ENCODE assay signal across 9 cellular contexts in genomic region chr9:110316255-110316921, GRCh38.
DNase-seq lines count a peak whose midpoint lies in the region; ATAC-seq and TF ChIP-seq lines count a peak whose summit lies in the region.
"Had no signal": no experiment of that assay in that cellular context is flagged by ENCODE, and none has a peak within 500 bp of the region (broad histone marks: within the 10 kb centered on the region; RNA-seq: fewer than 3 reads in every experiment).

No MANE protein-coding gene starts in this region.

- DNase-seq in fibroblast of pulmonary artery (ENCODE audit: low read depth) (no peak), KBM-7 (no peak), NCI-H2227 treated with DMSO at 0.1 percent for 48 hours (lab: John Stamatoyannopoulos, UW) (no peak), DMS114 treated with DMSO at 0.1 percent for 48 hours (lab: John Stamatoyannopoulos, UW; ENCODE audit: unreplicated experiment) (no peak), NCI-H1092 treated with DMSO at 0.1 percent for 48 hours (lab: John Stamatoyannopoulos, UW) (no peak)

- H3K9ac ChIP-seq in HUES6 (ENCODE audit: low read length): no peak overlapping the region

- TF ChIP-seq CTCF in fibroblast of pulmonary artery (IDR thresholded peaks at IDR 0.05; ENCODE audit: low read length, missing control alignments): no peak

- peaks cover 12% of the 10 kb centered on the region for H3K4me1 ChIP-seq in HUES6 (ENCODE audit: control insufficient read depth, insufficient read depth, low read length)

- H3K4me3 ChIP-seq in HUES6 (ENCODE audit: low read depth, low read length) (peak overlapping the region; percentile 31; the same call in 1 of the 2 replicates), fibroblast of pulmonary artery (replicated peaks; ENCODE audit: low read depth, low read length) (peak overlapping the region; percentile 5)

- H3K27me3 ChIP-seq in HUES6 (ENCODE audit: control insufficient read depth, insufficient read depth, low read length): no peaks in the 10 kb centered on the region

- H3K9me3 ChIP-seq in HUES6 (ENCODE audit: control insufficient read depth, insufficient read depth, low read depth, low read length): 0 out of 2 replicates have a peak, but pooled peaks cover 3% of the 10 kb centered on the region

- ATAC-seq in GM18499 (IDR thresholded peaks at IDR 0.05; ENCODE audit: insufficient read depth, unreplicated experiment) (peak; percentile 93), GM21528 (IDR thresholded peaks at IDR 0.05; ENCODE audit: low FRiP score, unreplicated experiment) (peak; percentile 97)
- ATAC-seq: HCT116 had no signal

- H3K36me3 ChIP-seq in HUES6 (ENCODE audit: control insufficient read depth, insufficient read depth, low read length): no peaks in the 10 kb centered on the region

- in situ Hi-C loops in KBM-7 (cut with MboI; ENCODE audit: low pct_unique_long_range_greater_than_20kb, low sequenced_read_pairs): no loop called here

- H3K27ac ChIP-seq in HUES6 (ENCODE audit: low read depth, low read length): 0 out of 2 replicates have a peak overlapping the region, but pooled peaks have one; percentile 34
